1 cellular context compared by ENCODE assay signal in the genomic region with DNA sequence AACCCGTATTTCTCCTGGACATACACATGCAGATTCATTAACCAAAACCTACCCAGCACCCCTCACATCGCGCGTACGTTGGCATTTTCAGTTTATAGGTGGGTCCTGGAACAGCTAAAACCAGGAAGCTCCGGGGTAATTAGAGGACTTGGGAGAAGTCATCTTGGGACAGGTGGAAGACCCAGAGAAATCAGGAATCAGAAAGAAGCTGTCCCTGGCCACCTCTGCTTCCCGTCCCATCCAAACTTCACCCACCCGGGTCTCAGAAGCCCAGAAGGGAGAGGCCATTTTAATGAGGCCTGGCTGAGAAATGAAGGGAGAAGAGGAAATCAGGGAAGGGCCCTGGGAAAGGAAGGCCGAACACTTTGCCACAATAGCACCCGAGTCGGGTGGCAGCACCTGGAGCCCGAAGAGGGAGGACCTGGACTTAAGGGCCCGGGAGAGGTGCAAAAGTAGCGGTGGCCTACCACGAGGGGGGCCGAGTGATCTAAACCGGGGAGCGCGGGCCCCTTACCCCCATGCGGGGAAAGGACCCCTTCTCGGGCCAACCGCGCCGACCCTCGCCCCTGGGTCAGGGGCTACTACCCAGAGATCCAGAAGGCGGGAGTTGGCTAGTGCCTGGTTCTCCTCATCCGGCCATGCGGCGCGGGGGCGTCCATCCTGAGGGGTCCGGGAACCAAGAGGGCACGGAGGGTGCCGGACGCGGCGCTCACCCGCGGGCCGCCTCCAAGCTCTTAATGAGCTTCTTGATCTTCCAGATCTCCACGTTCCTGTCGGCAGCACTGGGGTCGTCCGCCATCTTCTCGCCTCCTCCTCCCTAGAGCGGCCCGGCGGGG.
TF ChIP-seq lines count a peak whose summit lies in the region.

No MANE protein-coding gene starts in this region.

TF ChIP-seq in H1, 55 proteins besides CTCF, POLR2A, EP300 and RAD21:
- TF ChIP-seq HDAC2 (IDR thresholded peaks at IDR 0.05; ENCODE audit: borderline replicate concordance in 1 of 2, low read depth in 2 of 2, low read length in 2 of 2) (0 out of 4 replicates have a peak, but pooled peaks of 1 of the 2 experiments have one; percentile 57), YY1 (IDR thresholded peaks at IDR 0.05; ENCODE audit: low read depth, low read length) (peak; percentile 85), PHF8 (conservative IDR thresholded peaks at IDR 0.05; ENCODE audit: low read depth, low read length) (no peak), KDM5A (IDR thresholded peaks at IDR 0.05; ENCODE audit: low read length) (0 out of 2 replicates have a peak, but pooled peaks have one; percentile 51), TAF1 (IDR thresholded peaks at IDR 0.05; ENCODE audit: low read depth, low read length) (peak; percentile 80; the same call in 1 of the 2 replicates), SIRT6 (IDR thresholded peaks at IDR 0.05; ENCODE audit: low read length) (no peak)
